In the genomic region with DNA sequence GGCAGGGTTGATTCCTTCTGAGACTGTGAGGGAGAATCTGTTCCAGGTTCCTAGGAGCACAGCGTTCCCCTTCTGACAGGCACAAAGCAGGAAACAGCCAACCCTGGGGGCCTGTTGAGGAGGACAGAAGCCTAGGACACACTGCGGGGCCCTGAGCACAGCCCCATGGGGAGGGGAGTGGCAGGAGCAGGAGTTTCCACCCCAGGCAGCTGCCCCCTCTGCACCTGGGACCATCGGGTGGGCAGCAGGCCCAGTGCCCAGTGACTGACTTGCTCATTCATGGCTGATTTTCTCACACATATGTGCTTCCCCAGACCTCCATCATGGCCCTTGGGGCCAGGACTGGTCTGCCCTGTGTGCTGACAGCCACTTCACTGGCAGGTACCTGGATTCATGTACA, we compare ENCODE assay signal across 25 cellular contexts. TPM values are rescaled to one million over a fixed set of nuclear protein-coding genes. Genes with fewer than 3 reads are reported as not detected.
"Had no signal": no experiment of that assay in that cellular context is flagged by ENCODE, and none has a peak within 500 bp of the region (broad histone marks: within the 10 kb centered on the region; RNA-seq: fewer than 3 reads in every experiment).

No MANE protein-coding gene starts in this region.

- H3K27ac Mint-ChIP-seq: activated CD4-positive, alpha-beta memory T cell treated with anti-CD3 and anti-CD28 coated beads, Interleukin-2, amount 10 ng/mL, durations not matched to agents 7 days and 5 days; activated CD4-positive, alpha-beta T cell treated with anti-CD3 and anti-CD28 coated beads for 36 hours; activated naive CD4-positive, alpha-beta T cell treated with anti-CD3 and anti-CD28 coated beads, Interleukin-2, amount 10 ng/mL, durations not matched to agents 7 days and 5 days; activated naive CD8-positive, alpha-beta T cell treated with anti-CD3 and anti-CD28 coated beads for 36 hours; activated T-cell treated with anti-CD3 and anti-CD28 coated beads, Interleukin-2, amount 50 U/mL, for 72 hours; activated T-helper 2 cell treated with anti-CD3 and anti-CD28 coated beads, Interferon-gamma antibody, Interleukin-2, Interleukin-4, amounts not matched to agents 10 μg/mL and 5 μg/mL and 100 μg/mL, durations not matched to agents 14 hours and 24 hours and 36 hours had no signal

- H3K4me3 Mint-ChIP-seq: activated CD4-positive, alpha-beta memory T cell treated with anti-CD3 and anti-CD28 coated beads, Interleukin-2, amount 10 ng/mL, durations not matched to agents 7 days and 5 days; activated CD4-positive, alpha-beta T cell treated with anti-CD3 and anti-CD28 coated beads for 36 hours; activated naive CD4-positive, alpha-beta T cell treated with anti-CD3 and anti-CD28 coated beads, Interleukin-2, amount 10 ng/mL, durations not matched to agents 7 days and 5 days; activated naive CD8-positive, alpha-beta T cell treated with anti-CD3 and anti-CD28 coated beads for 36 hours; activated T-cell treated with anti-CD3 and anti-CD28 coated beads, Interleukin-2, amount 50 U/mL, for 72 hours had no signal

- ATAC-seq: activated CD4-positive, alpha-beta T cell treated with anti-CD3 and anti-CD28 coated beads for 36 hours had no signal

- H3K27me3 Mint-ChIP-seq: activated CD4-positive, alpha-beta memory T cell treated with anti-CD3 and anti-CD28 coated beads, Interleukin-2, amount 10 ng/mL, durations not matched to agents 7 days and 5 days; activated CD4-positive, alpha-beta T cell treated with anti-CD3 and anti-CD28 coated beads for 36 hours; activated naive CD4-positive, alpha-beta T cell treated with anti-CD3 and anti-CD28 coated beads, Interleukin-2, amount 10 ng/mL, durations not matched to agents 7 days and 5 days; activated naive CD8-positive, alpha-beta T cell treated with anti-CD3 and anti-CD28 coated beads for 36 hours had no signal

- H3K4me3 ChIP-seq: cardiac muscle cell had no signal

- H3K27ac ChIP-seq: brain microvascular endothelial cell, cardiac muscle cell, WERI-Rb-1 had no signal

- DNase-seq: activated CD4-positive, alpha-beta memory T cell treated with anti-CD3 and anti-CD28 coated beads, Interleukin-2, amount 10 ng/mL, durations not matched to agents 7 days and 5 days; activated CD4-positive, alpha-beta T cell treated with anti-CD3 and anti-CD28 coated beads for 36 hours; activated CD4-positive, alpha-beta T cell treated with anti-CD3 and anti-CD28 coated beads, Interleukin-2, amount 50 U/mL, for 1 hour; activated gamma-delta T cell treated with Interleukin-2 at 50 U/mL for 16 hours; activated naive CD4-positive, alpha-beta T cell treated with anti-CD3 and anti-CD28 coated beads, Interleukin-2, amount 10 ng/mL, durations not matched to agents 7 days and 5 days; activated naive CD8-positive, alpha-beta T cell treated with anti-CD3 and anti-CD28 coated beads for 36 hours; activated T-cell treated with anti-CD3 and anti-CD28 coated beads for 4 hours; activated T-cell treated with anti-CD3 and anti-CD28 coated beads, Interleukin-2, amount 50 U/mL, for 72 hours; brain microvascular endothelial cell; Kasumi-1; KBM-7; NCI-H1105 treated with DMSO at 0.1 percent for 48 hours; NCI-H1436 treated with DMSO at 0.1 percent for 48 hours; NCI-H187 treated with DMSO at 0.1 percent for 48 hours; NCI-H2171 treated with DMSO at 0.1 percent for 48 hours; NCI-H226; NCI-H526; NCI-H774; SIG-M5; T-helper 2 cell; T1000; WERI-Rb-1 had no signal

- H3K27me3 ChIP-seq: brain microvascular endothelial cell, cardiac muscle cell had no signal

- H3K36me3 ChIP-seq: cardiac muscle cell, WERI-Rb-1 had no signal

- H3K4me1 Mint-ChIP-seq: activated CD4-positive, alpha-beta T cell treated with anti-CD3 and anti-CD28 coated beads for 36 hours had no signal

- H3K9me3 Mint-ChIP-seq: activated CD4-positive, alpha-beta memory T cell treated with anti-CD3 and anti-CD28 coated beads, Interleukin-2, amount 10 ng/mL, durations not matched to agents 7 days and 5 days; activated naive CD8-positive, alpha-beta T cell treated with anti-CD3 and anti-CD28 coated beads for 36 hours; activated T-cell treated with anti-CD3 and anti-CD28 coated beads, Interleukin-2, amount 50 U/mL, for 72 hours; activated T-helper 2 cell treated with anti-CD3 and anti-CD28 coated beads, Interferon-gamma antibody, Interleukin-2, Interleukin-4, amounts not matched to agents 10 μg/mL and 5 μg/mL and 100 μg/mL, durations not matched to agents 14 hours and 24 hours and 36 hours had no signal

RNA-seq across cellular contexts. Expression of a gene that starts 6.2 kb away (rescaled TPM):
- total RNA-seq: OCI-LY7 had no signal
- polyA plus RNA-seq: cardiac muscle cell had no signal
